ENCODE assay signal across 1 cellular context in genomic region chr16:67935096-67935401, GRCh38.
A peak's percentile ranks its signal among the peaks of the same experiment; 100 is the strongest.
TF ChIP-seq lines count a peak whose summit lies in the region.

No MANE protein-coding gene starts in this region.

TF ChIP-seq in HepG2, 621 proteins besides CTCF, POLR2A, EP300 and RAD21 (continues in another document):
- TF ChIP-seq PAXIP1 (CRISPR knock-in tag; conservative IDR thresholded peaks at IDR 0.05): no peak
- TF ChIP-seq ZNF234 (CRISPR knock-in tag; conservative IDR thresholded peaks at IDR 0.05): no peak
- no peak for TF ChIP-seq NCOR1 (IDR thresholded peaks at IDR 0.05; ENCODE audit: borderline replicate concordance, low read length)
- TF ChIP-seq ZNF891 (CRISPR knock-in tag; IDR thresholded peaks at IDR 0.05): peak; percentile 93
- no peak for TF ChIP-seq ARID4A (CRISPR knock-in tag; IDR thresholded peaks at IDR 0.05; ENCODE audit: borderline replicate concordance)
- TF ChIP-seq ZNF350 (CRISPR knock-in tag; IDR thresholded peaks at IDR 0.05; ENCODE audit: borderline replicate concordance, low read depth): no peak
- no peak for TF ChIP-seq SNAI1 (CRISPR knock-in tag; IDR thresholded peaks at IDR 0.05; ENCODE audit: borderline replicate concordance)
- TF ChIP-seq THAP8 (CRISPR knock-in tag; IDR thresholded peaks at IDR 0.05; ENCODE audit: borderline replicate concordance): no peak
- TF ChIP-seq ATF2 (CRISPR knock-in tag; IDR thresholded peaks at IDR 0.05): no peak
- TF ChIP-seq ZNF30 (CRISPR knock-in tag; IDR thresholded peaks at IDR 0.05): 0 out of 2 replicates have a peak, but pooled peaks have one; percentile 23
- no peak for TF ChIP-seq YEATS2 (CRISPR knock-in tag; IDR thresholded peaks at IDR 0.05; ENCODE audit: borderline replicate concordance)
- 0 out of 2 replicates have a peak, but pooled peaks have one; percentile 18 for TF ChIP-seq ZNF674 (CRISPR knock-in tag; IDR thresholded peaks at IDR 0.05; ENCODE audit: low read depth)
- no peak for TF ChIP-seq MLLT10 (CRISPR knock-in tag; IDR thresholded peaks at IDR 0.05)
- no peak for TF ChIP-seq STAG1 (CRISPR knock-in tag; IDR thresholded peaks at IDR 0.05)
- no peak for TF ChIP-seq KLF16 (CRISPR knock-in tag; IDR thresholded peaks at IDR 0.05)
- TF ChIP-seq MYPOP (CRISPR knock-in tag; IDR thresholded peaks at IDR 0.05): no peak
- TF ChIP-seq SP140L (CRISPR knock-in tag; IDR thresholded peaks at IDR 0.05; ENCODE audit: borderline replicate concordance): no peak
- TF ChIP-seq RARG (CRISPR knock-in tag; IDR thresholded peaks at IDR 0.05; ENCODE audit: low read depth): no peak
- no peak for TF ChIP-seq JUN (CRISPR knock-in tag; IDR thresholded peaks at IDR 0.05)
- TF ChIP-seq KDM1A (CRISPR knock-in tag; IDR thresholded peaks at IDR 0.05): no peak
- no peak for TF ChIP-seq ZNF546 (CRISPR knock-in tag; conservative IDR thresholded peaks at IDR 0.05)
- TF ChIP-seq MIXL1 (CRISPR knock-in tag; IDR thresholded peaks at IDR 0.05): no peak
- 0 out of 2 replicates have a peak, but pooled peaks have one; percentile 5 for TF ChIP-seq ZNF720 (CRISPR knock-in tag; IDR thresholded peaks at IDR 0.05)
- no peak for TF ChIP-seq MAFF (IDR thresholded peaks at IDR 0.05; ENCODE audit: low read depth, low read length)
- no peak for TF ChIP-seq SKI (IDR thresholded peaks at IDR 0.05; ENCODE audit: partially characterized antibody)
- TF ChIP-seq ZZZ3 (CRISPR knock-in tag; IDR thresholded peaks at IDR 0.05; ENCODE audit: borderline replicate concordance): no peak
- TF ChIP-seq ARID5B (CRISPR knock-in tag; IDR thresholded peaks at IDR 0.05): no peak
- no peak for TF ChIP-seq ZNF414 (CRISPR knock-in tag; IDR thresholded peaks at IDR 0.05)
- TF ChIP-seq PAX8 (CRISPR knock-in tag; IDR thresholded peaks at IDR 0.05; ENCODE audit: borderline replicate concordance): no peak
- TF ChIP-seq FUBP1 (CRISPR knock-in tag; IDR thresholded peaks at IDR 0.05; ENCODE audit: borderline replicate concordance): no peak
- TF ChIP-seq ZNF576 (CRISPR knock-in tag; IDR thresholded peaks at IDR 0.05): no peak
- no peak for TF ChIP-seq PATZ1 (CRISPR knock-in tag; IDR thresholded peaks at IDR 0.05)
- peak; percentile 96; the same call in 1 of the 2 replicates for TF ChIP-seq DZIP1 (CRISPR knock-in tag; IDR thresholded peaks at IDR 0.05)
- no peak for TF ChIP-seq NFE2 (CRISPR knock-in tag; IDR thresholded peaks at IDR 0.05)
- TF ChIP-seq RFX5 (IDR thresholded peaks at IDR 0.05; ENCODE audit: low read depth, low read length): no peak
